In the genomic region with DNA sequence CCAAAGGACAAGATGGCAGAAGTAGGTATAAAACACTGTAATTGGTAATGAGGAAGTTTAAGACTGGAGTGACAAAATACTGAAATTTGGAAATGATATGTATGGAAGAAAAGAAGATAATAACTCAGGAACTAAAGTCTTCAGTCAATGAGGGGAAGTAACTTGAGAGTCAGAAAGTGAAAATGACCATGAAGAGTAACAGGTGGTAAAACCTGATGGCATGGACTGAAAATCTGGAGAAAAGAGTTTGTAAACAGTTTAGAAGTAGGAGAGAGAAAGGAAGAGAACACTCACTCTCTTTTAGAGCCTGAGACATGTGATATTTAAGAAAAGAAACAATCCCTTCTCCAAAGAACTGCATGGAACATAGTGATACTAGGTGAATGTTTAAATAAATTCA, we compare ENCODE assay signal across 31 cellular contexts.
"Had no signal": no experiment of that assay in that cellular context is flagged by ENCODE, and none has a peak within 500 bp of the region (broad histone marks: within the 10 kb centered on the region; RNA-seq: fewer than 3 reads in every experiment).

No MANE protein-coding gene starts in this region.

- H3K27me3 ChIP-seq: MG63, SJCRH30 had no signal

- H2AFZ ChIP-seq: PC-9 had no signal

- H3K4me3 ChIP-seq: MG63, PC-9, SJCRH30, SK-N-MC had no signal

- H3K27ac ChIP-seq: PC-9, RWPE1, SJCRH30, SK-N-MC had no signal

- H3K4me2 ChIP-seq: PC-9 had no signal

- H3K9me3 ChIP-seq: MG63, SJCRH30 had no signal

- DNase-seq: Kasumi-1, MG63, NCI-H1048, NCI-H1092 treated with DMSO at 0.1 percent for 48 hours, NCI-H1105 treated with DMSO at 0.1 percent for 48 hours, NCI-H1417, NCI-H1436, NCI-H146, NCI-H1694, NCI-H187, NCI-H1930, NCI-H2029 treated with DMSO at 0.1 percent for 48 hours, NCI-H2171 treated with DMSO at 0.1 percent for 48 hours, NCI-H226, NCI-H446 treated with DMSO at 0.1 percent for 48 hours, NCI-H510A, NCI-H524, NCI-H526, NCI-H69, NCI-H748 treated with DMSO at 0.1 percent for 48 hours, NCI-H82, PC-9, SHP77, SIG-M5, T-cell had no signal

- H3K4me1 ChIP-seq: SJCRH30 had no signal

- ATAC-seq: Panc1, Right ventricle myocardium inferior, SK-N-SH treated with all-trans-retinoic acid at 6 μM for 48 hours, T-cell had no signal

- H3K36me3 ChIP-seq: MG63, SJCRH30 had no signal
